19 cellular contexts compared by ENCODE assay signal in the genomic region with DNA sequence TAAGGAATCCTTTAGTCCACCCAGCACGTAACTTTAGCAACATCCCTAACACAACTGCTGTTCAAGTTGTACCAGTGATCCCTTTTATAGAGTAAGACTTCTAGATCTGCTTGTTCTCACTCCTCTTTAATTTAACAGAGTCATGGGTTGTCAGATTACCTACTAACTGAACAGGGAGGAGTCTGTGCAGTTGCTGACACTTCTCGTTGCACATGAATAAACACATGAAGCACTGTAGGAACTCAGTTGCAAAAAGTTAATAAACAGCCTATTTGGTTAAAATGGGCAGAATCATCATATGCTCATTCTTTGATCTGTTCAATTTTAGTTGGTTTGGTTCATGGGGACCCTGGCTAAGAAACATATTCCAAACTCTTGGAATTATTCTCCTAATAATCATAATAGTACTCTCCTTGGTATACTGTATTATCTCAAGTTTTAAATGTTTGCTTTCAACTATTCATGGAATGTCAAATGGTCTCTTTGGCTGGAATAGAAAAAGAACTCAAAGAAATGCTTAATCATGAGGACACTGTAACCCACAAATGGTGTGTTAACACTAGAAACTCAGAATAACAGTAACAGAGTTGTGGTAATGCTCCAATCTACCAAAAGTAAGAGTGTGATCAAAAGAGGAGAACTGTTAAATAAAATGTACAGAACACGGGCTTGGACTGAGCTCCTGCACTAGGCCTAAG.
DNase-seq lines count a peak whose midpoint lies in the region; ATAC-seq lines count a peak whose summit lies in the region.
"Had no signal": no experiment of that assay in that cellular context is flagged by ENCODE, and none has a peak within 500 bp of the region (broad histone marks: within the 10 kb centered on the region; RNA-seq: fewer than 3 reads in every experiment).

No MANE protein-coding gene starts in this region.

- peak; percentile 38 for ATAC-seq in GM18858 (IDR thresholded peaks at IDR 0.05; ENCODE audit: unreplicated experiment)
- ATAC-seq in GM21825 (IDR thresholded peaks at IDR 0.05; ENCODE audit: unreplicated experiment), result peak; percentile 75
- peak; percentile 58 for ATAC-seq in HG03457 (IDR thresholded peaks at IDR 0.05; ENCODE audit: unreplicated experiment)
- ATAC-seq in HG02885 (IDR thresholded peaks at IDR 0.05; ENCODE audit: poor library complexity, unreplicated experiment), result no peak
- no peak for ATAC-seq in HG03097 (IDR thresholded peaks at IDR 0.05; ENCODE audit: low FRiP score, unreplicated experiment)
- ATAC-seq: activated CD8-positive, alpha-beta memory T cell treated with anti-CD3 and anti-CD28 coated beads, Interleukin-2, amount 10 ng/mL, durations not matched to agents 7 days and 5 days; effector memory CD8-positive, alpha-beta T cell; Panc1; stimulated activated naive CD8-positive, alpha-beta T cell treated with anti-CD3 and anti-CD28 coated beads, Interleukin-15, Interleukin-2, amounts not matched to agents 100 U/mL and 50 U/mL, for 24 hours had no signal

- DNase-seq in kidney glomerular epithelial cell (lab: John Stamatoyannopoulos, UW) (peak; percentile 65), NCI-H345 treated with DMSO at 0.1 percent for 48 hours (lab: John Stamatoyannopoulos, UW; ENCODE audit: unreplicated experiment) (no peak), NCI-H526 treated with DMSO at 0.1 percent for 48 hours (lab: John Stamatoyannopoulos, UW) (no peak)
- DNase-seq: activated CD8-positive, alpha-beta memory T cell treated with anti-CD3 and anti-CD28 coated beads, Interleukin-2, amount 10 ng/mL, durations not matched to agents 7 days and 5 days; activated naive CD4-positive, alpha-beta T cell treated with anti-CD3 and anti-CD28 coated beads for 36 hours; Calu3; effector memory CD8-positive, alpha-beta T cell; foreskin fibroblast; MG63; NCI-H2029; NCI-H69; small intestine; stimulated activated naive CD8-positive, alpha-beta T cell treated with anti-CD3 and anti-CD28 coated beads, Interleukin-15, Interleukin-2, amounts not matched to agents 100 U/mL and 50 U/mL, for 24 hours had no signal

Comparison
In these comparisons a context has a peak if more than half of its experiments do, and no peak if none do; other contexts are left out.
1. ATAC-seq: peak in GM18858 (single experiment), GM21825 (single experiment) and HG03457 (single experiment); none in HG02885 (single experiment) and HG03097 (single experiment).